ENCODE assay signal across 20 cellular contexts in genomic region chr12:110995016-110995415, GRCh38. TPM values are rescaled to one million over a fixed set of nuclear protein-coding genes. Genes with fewer than 3 reads are reported as not detected.
"Had no signal": no experiment of that assay in that cellular context is flagged by ENCODE, and none has a peak within 500 bp of the region (broad histone marks: within the 10 kb centered on the region; RNA-seq: fewer than 3 reads in every experiment).

No MANE protein-coding gene starts in this region.

- ATAC-seq: esophagus mucosa; left colon; naive thymus-derived CD8-positive, alpha-beta T cell; right lobe of liver; stimulated activated naive B cell treated with anti-CD40 and anti-IgM and Interleukin-4, amounts not matched to agents 10 μg/mL and 1 μg/mL and 100 μg/mL, for 72 hours; stimulated activated naive CD8-positive, alpha-beta T cell treated with anti-CD3 and anti-CD28 coated beads, Interleukin-15, amount 100 ng/mL, for 72 hours; upper lobe of right lung had no signal

- H2AFZ ChIP-seq: hepatocyte had no signal

- H3K4me3 ChIP-seq: hepatocyte, ovary, right lobe of liver, skin epidermis, testis, tibial nerve, upper lobe of right lung, vagina had no signal

- H3K79me2 ChIP-seq: hepatocyte had no signal

- H3K4me1 Mint-ChIP-seq: stimulated activated naive B cell treated with anti-CD40 and anti-IgM and Interleukin-4, amounts not matched to agents 10 μg/mL and 1 μg/mL and 100 μg/mL, for 72 hours; stimulated activated naive CD8-positive, alpha-beta T cell treated with anti-CD3 and anti-CD28 coated beads, Interleukin-15, amount 100 ng/mL, for 72 hours had no signal

- DNase-seq: effector memory CD4-positive, alpha-beta T cell; left colon; mammary epithelial cell; naive thymus-derived CD8-positive, alpha-beta T cell; nucleus accumbens; ovary; right lobe of liver; stimulated activated CD4-positive, alpha-beta T cell treated with anti-CD3 and anti-CD28 coated beads, Interleukin-2, amount 100 ng/mL, for 24 hours; stimulated activated CD4-positive, alpha-beta T cell treated with anti-CD3 and anti-CD28 coated beads, Interleukin-4, amount 100 ng/mL, for 4 hours; stimulated activated naive B cell treated with anti-CD40 and anti-IgM and Interleukin-4, amounts not matched to agents 10 μg/mL and 1 μg/mL and 100 μg/mL, for 72 hours; stimulated activated naive CD8-positive, alpha-beta T cell treated with anti-CD3 and anti-CD28 coated beads, Interleukin-15, amount 100 ng/mL, for 72 hours; testis; upper lobe of right lung had no signal

- H3K4me3 Mint-ChIP-seq: naive thymus-derived CD8-positive, alpha-beta T cell; stimulated activated naive B cell treated with anti-CD40 and anti-IgM and Interleukin-4, amounts not matched to agents 10 μg/mL and 1 μg/mL and 100 μg/mL, for 72 hours; stimulated activated naive CD8-positive, alpha-beta T cell treated with anti-CD3 and anti-CD28 coated beads, Interleukin-15, amount 100 ng/mL, for 72 hours had no signal

- H3K27ac Mint-ChIP-seq: naive thymus-derived CD8-positive, alpha-beta T cell; stimulated activated naive B cell treated with anti-CD40 and anti-IgM and Interleukin-4, amounts not matched to agents 10 μg/mL and 1 μg/mL and 100 μg/mL, for 72 hours; stimulated activated naive CD8-positive, alpha-beta T cell treated with anti-CD3 and anti-CD28 coated beads, Interleukin-15, amount 100 ng/mL, for 72 hours had no signal

- H3K4me1 ChIP-seq: right lobe of liver, testis, tibial nerve, upper lobe of right lung, vagina had no signal

- H3K27me3 ChIP-seq: hepatocyte, ovary, right lobe of liver, testis, tibial nerve, vagina had no signal

- H3K36me3 ChIP-seq: ovary, right lobe of liver, tibial nerve, upper lobe of right lung, vagina had no signal

- H3K9me3 ChIP-seq: ovary, testis, upper lobe of right lung had no signal

- H3K27ac ChIP-seq: hepatocyte, ovary, right lobe of liver, skin epidermis, testis, tibial nerve, upper lobe of right lung, vagina had no signal

- H3K4me2 ChIP-seq: hepatocyte had no signal

RNA-seq across cellular contexts. Expression of gene CUX2, which starts 38.9 kb away (rescaled TPM):
- total RNA-seq: esophagus mucosa, fibroblast of lung, kidney epithelial cell, mammary epithelial cell had no signal
- polyA plus RNA-seq: fibroblast of lung, mammary epithelial cell had no signal
